Comparison of ENCODE assay signal across 24 cellular contexts in genomic region chr7:99089914-99090629, GRCh38. TPM values are rescaled to one million over a fixed set of nuclear protein-coding genes. Genes with fewer than 3 reads are reported as not detected.
DNase-seq lines count a peak whose midpoint lies in the region; ATAC-seq and TF ChIP-seq lines count a peak whose summit lies in the region.
"Had no signal": no experiment of that assay in that cellular context is flagged by ENCODE, and none has a peak within 500 bp of the region (broad histone marks: within the 10 kb centered on the region; RNA-seq: fewer than 3 reads in every experiment).

No MANE protein-coding gene starts in this region.

- ATAC-seq in body of pancreas (peak; percentile 80), GM18511 (IDR thresholded peaks at IDR 0.05; ENCODE audit: unreplicated experiment) (no peak)
- ATAC-seq: activated CD4-positive, CD25-positive, alpha-beta regulatory T cell treated with anti-CD3 and anti-CD28 coated beads, Interleukin-2, amount 50 U/mL, for 24 hours; activated CD8-positive, alpha-beta T cell treated with anti-CD3 and anti-CD28 coated beads for 36 hours; activated naive CD4-positive, alpha-beta T cell treated with anti-CD3 and anti-CD28 coated beads, Interleukin-2, amount 50 U/mL, for 72 hours; natural killer cell had no signal

- H3K36me3 Mint-ChIP-seq in nephron progenitor cell (ENCODE audit: low read depth) (peaks cover 36% of the 10 kb centered on the region), type B pancreatic cell (peaks cover 16% of the 10 kb centered on the region)
- H3K36me3 Mint-ChIP-seq: natural killer cell had no signal

- TF ChIP-seq POLR2A in body of pancreas (IDR thresholded peaks at IDR 0.05): peak in 2 of 3 donors; percentile 40

- TF ChIP-seq CTCF in body of pancreas (IDR thresholded peaks at IDR 0.05): no peak
- TF ChIP-seq CTCF in nephron progenitor cell (IDR thresholded peaks at IDR 0.05): no peak
- no peak for TF ChIP-seq CTCF in type B pancreatic cell (conservative IDR thresholded peaks at IDR 0.05)

- H3K4me1 Mint-ChIP-seq in nephron progenitor cell: peaks cover 30% of the 10 kb centered on the region
- H3K4me1 Mint-ChIP-seq in type B pancreatic cell (ENCODE audit: unreplicated experiment): peaks cover 32% of the 10 kb centered on the region

- 30 to 41% methylated on average over 7 of the region's 7 CpGs for WGBS in body of pancreas, 2 donors

- peaks cover 23% of the 10 kb centered on the region for H3K9me3 Mint-ChIP-seq in nephron progenitor cell
- no peaks in the 10 kb centered on the region for H3K9me3 Mint-ChIP-seq in type B pancreatic cell
- H3K9me3 Mint-ChIP-seq: natural killer cell had no signal

- in situ Hi-C loops in KBM-7 (cut with MboI; ENCODE audit: low pct_unique_long_range_greater_than_20kb, low sequenced_read_pairs): no loop called here

- no peak overlapping the region for H3K4me3 ChIP-seq in body of pancreas
- H3K4me3 ChIP-seq: SJCRH30, spleen, suprapubic skin, uterus had no signal

- intact Hi-C loops in body of pancreas (cut with DNase I): loop anchor here (10.0 kb wide), 1 partner anchor 45 kb away; no protein-coding TSS in a partner anchor

- peak overlapping the region; percentile 65 to 89 (median 84) for H3K27ac ChIP-seq in body of pancreas
- H3K27ac ChIP-seq: SJCRH30, spleen, suprapubic skin, uterus had no signal

- H3K4me3 Mint-ChIP-seq in nephron progenitor cell: no peak overlapping the region
- H3K4me3 Mint-ChIP-seq in type B pancreatic cell: no peak overlapping the region
- H3K4me3 Mint-ChIP-seq: activated CD8-positive, alpha-beta T cell treated with anti-CD3 and anti-CD28 coated beads for 36 hours; CD4-positive, CD25-positive, alpha-beta regulatory T cell; natural killer cell had no signal

- H3K9me3 ChIP-seq in body of pancreas: no peaks in the 10 kb centered on the region
- H3K9me3 ChIP-seq: suprapubic skin, uterus had no signal

- peak overlapping the region; percentile 72 for H3K27ac Mint-ChIP-seq in nephron progenitor cell
- peak overlapping the region; percentile 32 for H3K27ac Mint-ChIP-seq in type B pancreatic cell
- H3K27ac Mint-ChIP-seq: activated CD8-positive, alpha-beta T cell treated with anti-CD3 and anti-CD28 coated beads for 36 hours; activated naive CD4-positive, alpha-beta T cell treated with anti-CD3 and anti-CD28 coated beads, Interleukin-2, amount 50 U/mL, for 72 hours; CD4-positive, CD25-positive, alpha-beta regulatory T cell had no signal

- peak; percentile 7 for DNase-seq in NCI-H82 (lab: John Stamatoyannopoulos, UW)
- DNase-seq in NCI-H82 treated with DMSO at 0.1 percent for 48 hours (lab: John Stamatoyannopoulos, UW; ENCODE audit: unreplicated experiment): no peak
- peak; percentile 75 to 87 (median 80) for DNase-seq in body of pancreas
- no peak for DNase-seq in nephron progenitor cell
- DNase-seq in type B pancreatic cell (ENCODE audit: extremely low spot score, unreplicated experiment): no peak
- DNase-seq in KBM-7: no peak
- DNase-seq in LoVo (ENCODE audit: low spot score): no peak
- DNase-seq: activated CD8-positive, alpha-beta T cell treated with anti-CD3 and anti-CD28 coated beads for 36 hours; aorta; CD4-positive, CD25-positive, alpha-beta regulatory T cell; DMS 273 treated with DMSO at 0.1 percent for 48 hours; hypothalamus; natural killer cell; NCI-H1092; NCI-H187; NCI-H526; retina; SJCRH30; spleen; uterus had no signal

- H3K27me3 Mint-ChIP-seq in nephron progenitor cell (ENCODE audit: low read depth, poor library complexity) (no peaks in the 10 kb centered on the region), type B pancreatic cell (no peaks in the 10 kb centered on the region)
- H3K27me3 Mint-ChIP-seq: activated CD8-positive, alpha-beta T cell treated with anti-CD3 and anti-CD28 coated beads for 36 hours; CD4-positive, CD25-positive, alpha-beta regulatory T cell had no signal

- peaks cover 64% of the 10 kb centered on the region for H3K4me1 ChIP-seq in body of pancreas
- H3K4me1 ChIP-seq: SJCRH30, uterus had no signal

- H3K27me3 ChIP-seq in body of pancreas: no peaks in the 10 kb centered on the region
- H3K27me3 ChIP-seq: SJCRH30, spleen, suprapubic skin, uterus had no signal

- H3K36me3 ChIP-seq in body of pancreas (replicated peaks in 1 of 2; ENCODE audit: insufficient read depth in 1 of 2, low read depth in 2 of 2): no peaks in the 10 kb centered on the region
- H3K36me3 ChIP-seq: SJCRH30, suprapubic skin, uterus had no signal

RNA-seq across cellular contexts. Expression of gene SMURF1, which starts 53.8 kb away (rescaled TPM):
- 10 to 100 TPM; 16.9 to 31.3 TPM for total RNA-seq in body of pancreas
- 22.1 and 31.3 TPM in 2 replicates for total RNA-seq in type B pancreatic cell (ENCODE audit: low replicate concordance)

Comparison
In these comparisons a context has a peak if more than half of its experiments do, and no peak if none do; other contexts are left out.
1. DNase-seq: peak in NCI-H82 (single experiment) and body of pancreas (4 of 4); none in NCI-H82 treated with DMSO at 0.1 percent for 48 hours (single experiment), nephron progenitor cell (single experiment), type B pancreatic cell (single experiment), KBM-7 (single experiment) and LoVo (single experiment).